In genomic region chr18:23198217-23198845, GRCh38 we compare ENCODE assay signal across 1 cellular context.
A peak's percentile ranks its signal among the peaks of the same experiment; 100 is the strongest.
TF ChIP-seq lines count a peak whose summit lies in the region.

No MANE protein-coding gene starts in this region.

TF ChIP-seq in K562, 482 proteins besides CTCF, POLR2A, EP300 and RAD21 (continued from another document):
- no peak for TF ChIP-seq STAT6 (CRISPR knock-in tag; IDR thresholded peaks at IDR 0.05)
- no peak for TF ChIP-seq POLR2B (IDR thresholded peaks at IDR 0.05; ENCODE audit: low read depth, partially characterized antibody)
- no peak for TF ChIP-seq SUPT5H (IDR thresholded peaks at IDR 0.05)
- TF ChIP-seq SRSF1 (IDR thresholded peaks at IDR 0.05; ENCODE audit: low read depth, low read length), result no peak
- peak; percentile 45; the same call in 1 of the 2 replicates for TF ChIP-seq MECOM (CRISPR knock-in tag; IDR thresholded peaks at IDR 0.05)
- no peak for TF ChIP-seq ZNF696 (CRISPR knock-in tag; conservative IDR thresholded peaks at IDR 0.05)
- TF ChIP-seq CEBPB (tag; IDR thresholded peaks at IDR 0.05), result peak; percentile 82
- TF ChIP-seq, protein P1, sequence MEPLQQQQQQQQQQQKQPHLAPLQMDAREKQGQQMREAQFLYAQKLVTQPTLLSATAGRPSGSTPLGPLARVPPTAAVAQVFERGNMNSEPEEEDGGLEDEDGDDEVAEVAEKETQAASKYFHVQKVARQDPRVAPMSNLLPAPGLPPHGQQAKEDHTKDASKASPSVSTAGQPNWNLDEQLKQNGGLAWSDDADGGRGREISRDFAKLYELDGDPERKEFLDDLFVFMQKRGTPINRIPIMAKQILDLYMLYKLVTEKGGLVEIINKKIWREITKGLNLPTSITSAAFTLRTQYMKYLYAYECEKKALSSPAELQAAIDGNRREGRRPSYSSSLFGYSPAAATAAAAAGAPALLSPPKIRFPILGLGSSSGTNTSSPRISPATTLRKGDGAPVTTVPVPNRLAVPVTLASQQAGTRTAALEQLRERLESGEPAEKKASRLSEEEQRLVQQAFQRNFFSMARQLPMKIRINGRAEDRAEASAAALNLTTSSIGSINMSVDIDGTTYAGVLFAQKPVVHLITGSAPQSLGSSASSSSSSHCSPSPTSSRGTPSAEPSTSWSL (CRISPR knock-in tag; IDR thresholded peaks at IDR 0.05; ENCODE audit: borderline replicate concordance), result no peak
- no peak for TF ChIP-seq E2F3 (CRISPR knock-in tag; IDR thresholded peaks at IDR 0.05)
TF ChIP-seq in K562: peak in this region for 8.
